ENCODE assay signal across 8 cellular contexts in genomic region chr14:70808402-70809237, GRCh38. TPM values are rescaled to one million over a fixed set of nuclear protein-coding genes. Genes with fewer than 3 reads are reported as not detected.
DNase-seq lines count a peak whose midpoint lies in the region; ATAC-seq and TF ChIP-seq lines count a peak whose summit lies in the region.

No MANE protein-coding gene starts in this region.

- peaks cover 8% of the 10 kb centered on the region for H3K4me1 Mint-ChIP-seq in activated T-helper 2 cell treated with anti-CD3 and anti-CD28 coated beads, Interferon-gamma antibody, Interleukin-2, Interleukin-4, amounts not matched to agents 10 μg/mL and 5 μg/mL and 100 μg/mL, durations not matched to agents 14 hours and 24 hours and 36 hours (ENCODE audit: low read depth)
- H3K4me1 Mint-ChIP-seq in glutamatergic neuron (ENCODE audit: low read depth, unreplicated experiment): peaks cover 5% of the 10 kb centered on the region

- no peaks in the 10 kb centered on the region for H3K36me3 ChIP-seq in rectal smooth muscle tissue (ENCODE audit: control insufficient read depth, insufficient read depth, low read length)

- H3K4me3 ChIP-seq in rectal smooth muscle tissue (ENCODE audit: low read length): peak overlapping the region; percentile 59

- peaks cover 2% of the 10 kb centered on the region for H3K27me3 Mint-ChIP-seq in activated T-helper 2 cell treated with anti-CD3 and anti-CD28 coated beads, Interferon-gamma antibody, Interleukin-2, Interleukin-4, amounts not matched to agents 10 μg/mL and 5 μg/mL and 100 μg/mL, durations not matched to agents 14 hours and 24 hours and 36 hours (ENCODE audit: low read depth)
- no peaks in the 10 kb centered on the region for H3K27me3 Mint-ChIP-seq in glutamatergic neuron (ENCODE audit: unreplicated experiment)

- H3K9me3 Mint-ChIP-seq in activated T-helper 2 cell treated with anti-CD3 and anti-CD28 coated beads, Interferon-gamma antibody, Interleukin-2, Interleukin-4, amounts not matched to agents 10 μg/mL and 5 μg/mL and 100 μg/mL, durations not matched to agents 14 hours and 24 hours and 36 hours: no peaks in the 10 kb centered on the region
- no peaks in the 10 kb centered on the region for H3K9me3 Mint-ChIP-seq in glutamatergic neuron (ENCODE audit: unreplicated experiment)

- peak overlapping the region; percentile 75 for H3K4me3 Mint-ChIP-seq in activated T-helper 2 cell treated with anti-CD3 and anti-CD28 coated beads, Interferon-gamma antibody, Interleukin-2, Interleukin-4, amounts not matched to agents 10 μg/mL and 5 μg/mL and 100 μg/mL, durations not matched to agents 14 hours and 24 hours and 36 hours (ENCODE audit: low read depth)
- H3K4me3 Mint-ChIP-seq in glutamatergic neuron (ENCODE audit: unreplicated experiment): peak overlapping the region; percentile 85

- peak overlapping the region; percentile 59 for H3K27ac Mint-ChIP-seq in activated T-helper 2 cell treated with anti-CD3 and anti-CD28 coated beads, Interferon-gamma antibody, Interleukin-2, Interleukin-4, amounts not matched to agents 10 μg/mL and 5 μg/mL and 100 μg/mL, durations not matched to agents 14 hours and 24 hours and 36 hours
- H3K27ac Mint-ChIP-seq in glutamatergic neuron (ENCODE audit: unreplicated experiment): no peak overlapping the region

- DNase-seq in NCI-H526 treated with DMSO at 0.1 percent for 48 hours (lab: John Stamatoyannopoulos, UW) (peak; percentile 44), glutamatergic neuron (peak; percentile 71)
- peak; percentile 20 for DNase-seq in activated T-helper 2 cell treated with anti-CD3 and anti-CD28 coated beads, Interferon-gamma antibody, Interleukin-2, Interleukin-4, amounts not matched to agents 10 μg/mL and 5 μg/mL and 100 μg/mL, durations not matched to agents 14 hours and 24 hours and 36 hours (ENCODE audit: low spot score)

- H3K9ac ChIP-seq in rectal smooth muscle tissue (ENCODE audit: low read length): no peak overlapping the region

- H3K4me1 ChIP-seq in rectal smooth muscle tissue (ENCODE audit: control insufficient read depth, insufficient read depth, low read length): no peaks in the 10 kb centered on the region

- peaks cover 3% of the 10 kb centered on the region for H3K36me3 Mint-ChIP-seq in activated T-helper 2 cell treated with anti-CD3 and anti-CD28 coated beads, Interferon-gamma antibody, Interleukin-2, Interleukin-4, amounts not matched to agents 10 μg/mL and 5 μg/mL and 100 μg/mL, durations not matched to agents 14 hours and 24 hours and 36 hours (ENCODE audit: low read depth)
- H3K36me3 Mint-ChIP-seq in glutamatergic neuron (ENCODE audit: unreplicated experiment): no peaks in the 10 kb centered on the region

- intact Hi-C loops in activated T-helper 2 cell treated with anti-CD3 and anti-CD28 coated beads, Interferon-gamma antibody, Interleukin-2, Interleukin-4, amounts not matched to agents 10 μg/mL and 5 μg/mL and 100 μg/mL, durations not matched to agents 14 hours and 24 hours and 36 hours (cut with micrococcal nuclease): loop anchor here (5.0 kb wide), 2 partner anchors 166 to 206 kb away; partner anchors contain the start of genes MED6 and TTC9

- ATAC-seq in GM18868 (IDR thresholded peaks at IDR 0.05; ENCODE audit: unreplicated experiment): peak; percentile 13
- peak; percentile 7 for ATAC-seq in HG02840 (IDR thresholded peaks at IDR 0.05; ENCODE audit: low FRiP score, unreplicated experiment)
- no peak for ATAC-seq in GM18870 (IDR thresholded peaks at IDR 0.05; ENCODE audit: unreplicated experiment)
- ATAC-seq in GM18520 (IDR thresholded peaks at IDR 0.05; ENCODE audit: unreplicated experiment): no peak

- H3K27me3 ChIP-seq in rectal smooth muscle tissue (ENCODE audit: control insufficient read depth, insufficient read depth, low read length): peaks cover 5% of the 10 kb centered on the region

- TF ChIP-seq CTCF in glutamatergic neuron (IDR thresholded peaks at IDR 0.05; ENCODE audit: partially characterized antibody, unreplicated experiment): no peak

- no peak overlapping the region for H3K27ac ChIP-seq in rectal smooth muscle tissue (ENCODE audit: low read depth, low read length)

RNA-seq across cellular contexts. Expression of gene MAP3K9, which starts 0.7 kb away (rescaled TPM):
- total RNA-seq in activated T-helper 2 cell treated with anti-CD3 and anti-CD28 coated beads, Interferon-gamma antibody, Interleukin-2, Interleukin-4, amounts not matched to agents 10 μg/mL and 5 μg/mL and 100 μg/mL, durations not matched to agents 14 hours and 24 hours and 36 hours: 5.5 and 5.6 TPM in 2 replicates
- 20.0 TPM for total RNA-seq in glutamatergic neuron (ENCODE audit: unreplicated experiment)

Comparison
In these comparisons a context has a peak if more than half of its experiments do, and no peak if none do; other contexts are left out.
1. ATAC-seq: peak in GM18868 (single experiment) and HG02840 (single experiment); none in GM18870 (single experiment) and GM18520 (single experiment).
2. DNase-seq: peak in every context shown above with its lines; median percentile 71 in glutamatergic neuron; 44 in NCI-H526 treated with DMSO at 0.1 percent for 48 hours; 20 in activated T-helper 2 cell treated with anti-CD3 and anti-CD28 coated beads, Interferon-gamma antibody, Interleukin-2, Interleukin-4, amounts not matched to agents 10 μg/mL and 5 μg/mL and 100 μg/mL, durations not matched to agents 14 hours and 24 hours and 36 hours.